Comparison of ENCODE assay signal across 31 cellular contexts in the genomic region with DNA sequence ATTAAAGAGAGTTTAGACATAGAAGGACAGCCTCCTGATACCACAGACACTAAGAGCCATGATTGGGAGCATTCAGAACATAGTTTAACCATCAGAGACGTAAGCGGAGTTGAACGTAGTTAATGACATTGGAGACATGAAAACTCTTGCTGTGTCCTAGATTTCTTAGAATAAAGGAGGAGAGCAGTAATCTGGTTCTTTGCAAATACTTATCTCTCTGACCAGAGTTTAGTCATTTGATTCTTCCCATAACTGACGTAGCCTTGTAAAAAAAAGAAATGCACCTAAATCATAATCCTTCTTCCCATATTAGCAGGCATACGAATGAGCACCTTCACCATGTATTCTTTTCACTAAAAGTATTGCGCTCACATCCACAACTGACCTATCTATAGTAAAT.
"Had no signal": no experiment of that assay in that cellular context is flagged by ENCODE, and none has a peak within 500 bp of the region (broad histone marks: within the 10 kb centered on the region; RNA-seq: fewer than 3 reads in every experiment).

No MANE protein-coding gene starts in this region.

- DNase-seq: naive thymus-derived CD8-positive, alpha-beta T cell; nephron progenitor cell; occipital lobe; ovary; posterior cingulate gyrus; psoas muscle; right cardiac atrium; spleen; stimulated activated CD4-positive, alpha-beta T cell treated with anti-CD3 and anti-CD28 coated beads, Interleukin-12 subunit alpha, Interleukin-12 subunit beta, amount 100 ng/mL, for 4 hours; stimulated activated CD4-positive, alpha-beta T cell treated with anti-CD3 and anti-CD28 coated beads, Interleukin-1b, Interleukin-23, amount 100 ng/mL, for 48 hours; stimulated activated CD4-positive, alpha-beta T cell treated with anti-CD3 and anti-CD28 coated beads, Interleukin-4, amount 100 ng/mL, for 1 hour; stimulated activated CD4-positive, alpha-beta T cell treated with anti-CD3 and anti-CD28 coated beads, Interleukin-4, amount 100 ng/mL, for 4 hours; stimulated activated CD8-positive, alpha-beta memory T cell treated with anti-CD3 and anti-CD28 coated beads, Interleukin-4, amount 100 ng/mL, for 48 hours; stimulated activated naive CD4-positive, alpha-beta T cell; stimulated activated naive CD8-positive, alpha-beta T cell treated with anti-CD3 and anti-CD28 coated beads, Interleukin-15, amount 100 ng/mL, for 72 hours; stimulated activated naive CD8-positive, alpha-beta T cell treated with anti-CD3 and anti-CD28 coated beads, Interleukin-15, Interleukin-2, amounts not matched to agents 100 U/mL and 50 U/mL, for 24 hours; substantia nigra; testis; tibial artery; transverse colon; upper lobe of right lung; uterus had no signal

- H3K4me3 ChIP-seq: neural progenitor cell, ovary, psoas muscle, skin epidermis, smooth muscle cell, spleen, suprapubic skin, testis, tibial artery, transverse colon, upper lobe of right lung, uterus had no signal

- H3K27ac ChIP-seq: neural progenitor cell, ovary, parathyroid adenoma, psoas muscle, skin epidermis, spleen, suprapubic skin, testis, tibial artery, transverse colon, upper lobe of right lung, uterus had no signal

- H3K4me3 Mint-ChIP-seq: naive thymus-derived CD8-positive, alpha-beta T cell; natural killer cell treated with Interleukin-12 subunit alpha and Interleukin-12 subunit beta and Interleukin-15 and Interleukin-18, amount 100 ng/mL, for 72 hours; nephron progenitor cell; neural progenitor cell; stimulated activated memory B cell treated with anti-CD40 and anti-IgM and Interleukin-4, amounts not matched to agents 10 μg/mL and 1 μg/mL and 100 μg/mL, for 72 hours; stimulated activated naive CD8-positive, alpha-beta T cell treated with anti-CD3 and anti-CD28 coated beads, Interleukin-15, amount 100 ng/mL, for 72 hours; type B pancreatic cell had no signal

- H3K4me1 Mint-ChIP-seq: naive thymus-derived CD8-positive, alpha-beta T cell; nephron progenitor cell; neural progenitor cell; stimulated activated memory B cell treated with anti-CD40 and anti-IgM and Interleukin-4, amounts not matched to agents 10 μg/mL and 1 μg/mL and 100 μg/mL, for 72 hours; stimulated activated naive CD8-positive, alpha-beta T cell treated with anti-CD3 and anti-CD28 coated beads, Interleukin-15, amount 100 ng/mL, for 72 hours had no signal

- H3K9me3 Mint-ChIP-seq: type B pancreatic cell had no signal

- H3K27ac Mint-ChIP-seq: naive thymus-derived CD8-positive, alpha-beta T cell; natural killer cell treated with Interleukin-12 subunit alpha and Interleukin-12 subunit beta and Interleukin-15 and Interleukin-18, amount 100 ng/mL, for 72 hours; nephron progenitor cell; neural progenitor cell; progenitor cell of endocrine pancreas; stimulated activated memory B cell treated with anti-CD40 and anti-IgM and Interleukin-4, amounts not matched to agents 10 μg/mL and 1 μg/mL and 100 μg/mL, for 72 hours; stimulated activated naive CD8-positive, alpha-beta T cell treated with anti-CD3 and anti-CD28 coated beads, Interleukin-15, amount 100 ng/mL, for 72 hours; type B pancreatic cell had no signal

- H3K36me3 ChIP-seq: neural progenitor cell, ovary, spleen, suprapubic skin, tibial artery, transverse colon, upper lobe of right lung, uterus had no signal

- H3K9ac ChIP-seq: neural progenitor cell, parathyroid adenoma had no signal

- H3K27me3 ChIP-seq: neural progenitor cell, ovary, spleen, suprapubic skin, testis, tibial artery, transverse colon, upper lobe of right lung, uterus had no signal

- H3K36me3 Mint-ChIP-seq: naive thymus-derived CD8-positive, alpha-beta T cell; natural killer cell treated with Interleukin-12 subunit alpha and Interleukin-12 subunit beta and Interleukin-15 and Interleukin-18, amount 100 ng/mL, for 72 hours; neural progenitor cell; stimulated activated memory B cell treated with anti-CD40 and anti-IgM and Interleukin-4, amounts not matched to agents 10 μg/mL and 1 μg/mL and 100 μg/mL, for 72 hours; type B pancreatic cell had no signal

- H3K27me3 Mint-ChIP-seq: naive thymus-derived CD8-positive, alpha-beta T cell; natural killer cell treated with Interleukin-12 subunit alpha and Interleukin-12 subunit beta and Interleukin-15 and Interleukin-18, amount 100 ng/mL, for 72 hours; progenitor cell of endocrine pancreas; stimulated activated memory B cell treated with anti-CD40 and anti-IgM and Interleukin-4, amounts not matched to agents 10 μg/mL and 1 μg/mL and 100 μg/mL, for 72 hours; stimulated activated naive CD8-positive, alpha-beta T cell treated with anti-CD3 and anti-CD28 coated beads, Interleukin-15, amount 100 ng/mL, for 72 hours; type B pancreatic cell had no signal

- H3K9me3 ChIP-seq: ovary, psoas muscle, testis, uterus had no signal

- H3K4me1 ChIP-seq: neural progenitor cell, parathyroid adenoma, psoas muscle, spleen, suprapubic skin, testis, tibial artery, transverse colon, upper lobe of right lung, uterus had no signal
